In the genomic region with DNA sequence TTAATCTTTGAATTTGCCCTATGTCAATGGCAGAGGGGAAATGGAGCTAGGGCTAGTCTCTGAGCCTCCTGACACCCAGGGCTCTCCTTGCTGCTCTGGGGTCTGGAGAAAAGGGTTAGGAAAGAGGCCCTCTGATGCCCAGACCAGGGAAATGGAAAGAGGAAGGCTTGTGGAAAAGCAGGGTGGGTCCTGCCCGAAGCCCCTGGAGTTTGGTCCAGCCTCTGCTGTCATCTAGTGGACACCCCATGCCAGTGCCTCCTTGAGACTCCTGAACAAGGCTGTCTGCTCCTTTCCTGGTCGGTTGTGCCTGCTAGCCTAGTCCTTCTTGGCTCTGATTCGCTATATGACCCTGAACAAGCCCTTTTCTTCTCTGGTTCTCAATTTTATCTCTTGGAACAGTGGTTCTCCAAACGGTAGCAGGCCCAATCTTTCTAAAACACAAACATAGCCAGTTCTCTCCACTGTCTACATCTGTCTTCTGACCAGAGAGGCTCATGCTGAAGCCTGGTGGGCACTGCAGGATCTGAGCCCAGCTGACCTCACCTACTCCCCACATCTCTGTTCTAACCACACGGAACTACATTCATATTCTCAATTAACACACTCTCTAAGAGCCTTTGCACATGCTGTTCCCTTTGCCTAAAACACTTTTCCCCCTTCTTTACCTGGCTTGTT, we compare ENCODE assay signal across 8 cellular contexts. TPM values are rescaled to one million over a fixed set of nuclear protein-coding genes. Genes with fewer than 3 reads are reported as not detected.
DNase-seq lines count a peak whose midpoint lies in the region; ATAC-seq, FAIRE-seq and TF ChIP-seq lines count a peak whose summit lies in the region.

No MANE protein-coding gene starts in this region.

- peak; percentile 85 for FAIRE-seq in K562 (lab: Jason Lieb, UNC)

- no peak overlapping the region for H3K4me3 ChIP-seq in DND-41 (ENCODE audit: low read depth in 1 of 2, low read length in 2 of 2)
- no peak overlapping the region for H3K4me3 ChIP-seq in Loucy (ENCODE audit: low read length, poor library complexity, severe bottlenecking)
- H3K4me3 ChIP-seq in K562: no peak overlapping the region

- TF ChIP-seq CTCF in DND-41 (IDR thresholded peaks at IDR 0.05; ENCODE audit: borderline replicate concordance, extremely low read depth, low read length, poor library complexity, severe bottlenecking): peak; percentile 77
- peak; percentile 90 for TF ChIP-seq CTCF in Loucy (conservative IDR thresholded peaks at IDR 0.05; ENCODE audit: low read length)
- peak; percentile 82 to 94 (median 92) for TF ChIP-seq CTCF in K562 (IDR thresholded peaks at IDR 0.05 in 2 of 3, conservative IDR thresholded peaks at IDR 0.05 in 1 of 3; ENCODE audit: insufficient read depth in 2 of 3, low read depth in 1 of 3, low read length in 3 of 3)

- ATAC-seq in DND-41 (ENCODE audit: insufficient read depth, low read depth) (peak; percentile 83), K562 (peak; percentile 98), GM21423 (IDR thresholded peaks at IDR 0.05; ENCODE audit: unreplicated experiment) (no peak), GM21717 (IDR thresholded peaks at IDR 0.05; ENCODE audit: unreplicated experiment) (no peak)

- no peaks in the 10 kb centered on the region for H4K20me1 ChIP-seq in DND-41 (ENCODE audit: insufficient read depth, low read length)
- no peaks in the 10 kb centered on the region for H4K20me1 ChIP-seq in Loucy (ENCODE audit: insufficient read depth, low read length, poor library complexity, severe bottlenecking)
- no peaks in the 10 kb centered on the region for H4K20me1 ChIP-seq in K562 (replicated peaks; ENCODE audit: control insufficient read depth, insufficient read depth, low read length)

- H3K36me3 ChIP-seq in DND-41 (ENCODE audit: insufficient read depth, low read length) (no peaks in the 10 kb centered on the region), Loucy (ENCODE audit: insufficient read depth, low read length) (no peaks in the 10 kb centered on the region), K562 (ENCODE audit: control insufficient read depth, insufficient read depth, low read length) (no peaks in the 10 kb centered on the region)

- no peak for TF ChIP-seq EP300 in K562 (IDR thresholded peaks at IDR 0.05; ENCODE audit: low read length)

- H3K27ac ChIP-seq in DND-41 (ENCODE audit: low read length) (no peak overlapping the region), K562 (ENCODE audit: extremely low read depth, low read depth, low read length) (no peak overlapping the region)

- POLR2A ChIA-PET in K562 (lab: Yijun Ruan, JAX): interaction anchor here (1.6 kb wide), 1 partner anchor 10 kb away, joined by 4 read pairs; no protein-coding TSS in a partner anchor

- peaks cover 3% of the 10 kb centered on the region for H3K9me3 ChIP-seq in DND-41 (ENCODE audit: insufficient read depth, low read length, severe bottlenecking)
- H3K9me3 ChIP-seq in Loucy (ENCODE audit: insufficient read depth, low read depth, low read length): no peaks in the 10 kb centered on the region
- no peaks in the 10 kb centered on the region for H3K9me3 ChIP-seq in K562 (replicated peaks; ENCODE audit: control insufficient read depth, insufficient read depth, low read depth, low read length)

- in situ Hi-C loops in K562 (cut with MboI): no loop called here

- H3K79me2 ChIP-seq in DND-41 (ENCODE audit: insufficient read depth, low read length) (no peaks in the 10 kb centered on the region), Loucy (ENCODE audit: insufficient read depth, low read length) (no peaks in the 10 kb centered on the region), K562 (ENCODE audit: control insufficient read depth, insufficient read depth, low read length) (no peaks in the 10 kb centered on the region)

- H3K9ac ChIP-seq in DND-41 (ENCODE audit: low read depth, low read length) (no peak overlapping the region), Loucy (ENCODE audit: low read depth, low read length, poor library complexity, severe bottlenecking) (no peak overlapping the region), K562 (ENCODE audit: insufficient read depth in 1 of 2, low read depth in 2 of 2, low read length in 2 of 2) (no peak overlapping the region)

- H3F3A ChIP-seq in Loucy (ENCODE audit: low read depth): no peaks in the 10 kb centered on the region

- CTCF ChIA-PET in K562 (lab: Yijun Ruan, JAX; ENCODE audit: low intra/inter-chr PET ratio): interaction anchor here (0.6 to 1.7 kb wide), 7 partner anchors 41 to 386 kb away, joined by 3 to 18 read pairs (median 4); a partner anchor contains a TSS

- no peaks in the 10 kb centered on the region for H3K9me1 ChIP-seq in K562 (ENCODE audit: control insufficient read depth, insufficient read depth, low read length)

- DNase-seq in DND-41 (peak; percentile 46), RPMI7951 (ENCODE audit: low read depth) (peak; percentile 64), K562 (ENCODE audit: extremely low read depth in 1 of 4, low spot score in 3 of 4) (peak; percentile 48 to 76 (median 61)), hippocampal formation (lab: John Stamatoyannopoulos, UW) (peak; percentile 53 to 64), renal cortical epithelial cell (ENCODE audit: low read depth) (peak; percentile 60)

- H3K27me3 ChIP-seq in DND-41 (ENCODE audit: insufficient read depth, low read length, poor library complexity): peaks cover 3% of the 10 kb centered on the region
- no peaks in the 10 kb centered on the region for H3K27me3 ChIP-seq in Loucy (ENCODE audit: insufficient read depth, low read length, poor library complexity, severe bottlenecking)
- no peaks in the 10 kb centered on the region for H3K27me3 ChIP-seq in K562 (ENCODE audit: control insufficient read depth in 2 of 2, insufficient read depth in 2 of 2, low read length in 2 of 2)

- no peak overlapping the region for H3K4me2 ChIP-seq in DND-41 (ENCODE audit: insufficient read depth, low read length)
- peak overlapping the region; percentile 22 for H3K4me2 ChIP-seq in Loucy (ENCODE audit: low read depth, low read length, poor library complexity, severe bottlenecking)
- no peak overlapping the region for H3K4me2 ChIP-seq in K562 (ENCODE audit: insufficient read depth, low read length)

- H3K4me1 ChIP-seq in DND-41 (ENCODE audit: insufficient read depth, low read length): no peaks in the 10 kb centered on the region
- no peaks in the 10 kb centered on the region for H3K4me1 ChIP-seq in Loucy (ENCODE audit: insufficient read depth, low read length, poor library complexity, severe bottlenecking)
- H3K4me1 ChIP-seq in K562 (replicated peaks in 1 of 2; ENCODE audit: control insufficient read depth in 2 of 2, insufficient read depth in 2 of 2, low read length in 2 of 2): no peaks in the 10 kb centered on the region

- WGBS in K562 (ENCODE audit: insufficient coverage, low coverage, missing lambda C conversion rate): 0% methylated on average over 3 of the region's 5 CpGs

- no peaks in the 10 kb centered on the region for H3K9me2 ChIP-seq in Loucy (replicated peaks; ENCODE audit: low read depth, low read length)

- no TSS peak for BruUV-seq in K562 (replicated peaks; lab: Mats Ljungman, UMichigan)

- H2AFZ ChIP-seq in DND-41 (ENCODE audit: low read depth, low read length): no peak overlapping the region
- peak overlapping the region; percentile 94 for H2AFZ ChIP-seq in Loucy (ENCODE audit: low read length)
- H2AFZ ChIP-seq in K562 (ENCODE audit: low read depth, low read length): 0 out of 2 replicates have a peak overlapping the region, but pooled peaks have one; percentile 49

- TF ChIP-seq RAD21 in K562 (CRISPR knock-in tag; conservative IDR thresholded peaks at IDR 0.05 in 1 of 2, IDR thresholded peaks at IDR 0.05 in 1 of 2): peak; percentile 89 to 93

- TF ChIP-seq POLR2A in K562 (conservative IDR thresholded peaks at IDR 0.05): no peak

- intact Hi-C loops in K562 (cut with micrococcal nuclease): loop anchor here (1.0 to 2.0 kb wide), 3 partner anchors 42 to 82 kb away; a partner anchor contains a TSS

RNA-seq across cellular contexts. Expression of a gene that starts 8.8 kb away (rescaled TPM):
- total RNA-seq in RPMI7951 (2014; rRNA removed; shearing (Covaris generic)): 0.12 TPM in 1 of 2 replicates, not detected in the other
- total RNA-seq in K562 (2011; cell fraction: chromatin; rRNA removed; ENCODE audit: low replicate concordance): 1.2 and 3.3 TPM in 2 replicates
- 3.2 and 3.5 TPM in 2 replicates for total RNA-seq in K562 (2011; cell fraction: nucleolus; rRNA removed)
- total RNA-seq in K562 (2011; cell fraction: nucleoplasm; rRNA removed): 1.9 TPM in 2 replicates
- total RNA-seq in K562 (2014; rRNA removed): 0.53 and 0.68 TPM in 2 replicates
- total RNA-seq in K562 (2014; rRNA removed; fragmentation: Illumina TruSeq; extraction: Trizol): 0.22 and 0.36 TPM in 2 replicates
- total RNA-seq in K562 (2015; rRNA removed; fragmentation: Illumina TruSeq; extraction: Trizol): 0.76 and 1.1 TPM in 2 replicates
- 0.64 and 0.98 TPM in 2 replicates for total RNA-seq in K562 (2021)
- 1.4 and 5.4 TPM in 2 replicates for polyA plus RNA-seq in K562 (2011; rRNA removed)
- polyA plus RNA-seq in K562 (2011; cell fraction: cytosol; rRNA removed): 1.7 and 4.2 TPM in 2 replicates
- 5.9 and 19.6 TPM in 2 replicates for polyA plus RNA-seq in K562 (2011; cell fraction: nucleus; rRNA removed)
- polyA plus RNA-seq in K562 (2012): 0.57 and 1.5 TPM in 2 replicates
- 0.48 and 0.78 TPM in 2 replicates for polyA plus RNA-seq in K562 (2014; fragmentation: Illumina TruSeq; extraction: Trizol)
- polyA plus RNA-seq in K562 (2014; fragmentation: Nextera tagmentation; extraction: Ambion mirVana): under 1 TPM; 0.18 to 0.20 TPM
- polyA plus RNA-seq in K562 (2014; rRNA removed): 0.77 and 1.2 TPM in 2 replicates
- 0.53 and 1.6 TPM in 2 replicates for polyA minus RNA-seq in K562 (2011; rRNA and poly(A)+ RNA removed)
- polyA minus RNA-seq in K562 (2011; cell fraction: cytosol; rRNA and poly(A)+ RNA removed): 0.86 and 3.0 TPM in 2 replicates
- 1.1 and 4.9 TPM in 2 replicates for polyA minus RNA-seq in K562 (2011; cell fraction: nucleus; rRNA and poly(A)+ RNA removed)
- not detected in 2 replicates for total RNA-seq in renal cortical epithelial cell

RNA-seq across cellular contexts. Expression of a gene that starts 10.9 kb away (rescaled TPM):
- total RNA-seq in RPMI7951 (2014; rRNA removed; shearing (Covaris generic)): 17.3 and 19.6 TPM in 2 replicates
- total RNA-seq in K562 (2011; cell fraction: chromatin; rRNA removed; ENCODE audit: low replicate concordance): 16.7 and 17.6 TPM in 2 replicates
- total RNA-seq in K562 (2011; cell fraction: nucleolus; rRNA removed): 11.6 and 13.5 TPM in 2 replicates
- total RNA-seq in K562 (2011; cell fraction: nucleoplasm; rRNA removed): 13.2 and 14.4 TPM in 2 replicates
- total RNA-seq in K562 (2014; rRNA removed) (6.5 and 8.4 TPM in 2 replicates), K562 (2014; rRNA removed; fragmentation: Illumina TruSeq; extraction: Trizol) (9.3 and 9.5 TPM in 2 replicates), K562 (2015; rRNA removed; fragmentation: Illumina TruSeq; extraction: Trizol) (10.8 and 12.5 TPM in 2 replicates), K562 (2021) (11.1 and 11.8 TPM in 2 replicates), renal cortical epithelial cell (45.0 and 50.9 TPM in 2 replicates)
- polyA plus RNA-seq in K562 (2011; rRNA removed) (17.6 and 18.3 TPM in 2 replicates), K562 (2014; fragmentation: Illumina TruSeq; extraction: Trizol) (14.2 and 17.1 TPM in 2 replicates), K562 (2014; fragmentation: Nextera tagmentation; extraction: Ambion mirVana) (1 to 10 TPM; 6.7 to 9.3 TPM), K562 (2014; rRNA removed) (15.2 and 15.5 TPM in 2 replicates)
- polyA plus RNA-seq in K562 (2011; cell fraction: cytosol; rRNA removed): 12.6 and 14.4 TPM in 2 replicates
- 22.5 and 24.9 TPM in 2 replicates for polyA plus RNA-seq in K562 (2011; cell fraction: nucleus; rRNA removed)
- polyA plus RNA-seq in K562 (2012): 10.8 and 23.1 TPM in 2 replicates
- 7.0 and 9.9 TPM in 2 replicates for polyA minus RNA-seq in K562 (2011; rRNA and poly(A)+ RNA removed)
- 3.9 and 4.7 TPM in 2 replicates for polyA minus RNA-seq in K562 (2011; cell fraction: cytosol; rRNA and poly(A)+ RNA removed)
- 4.6 and 5.1 TPM in 2 replicates for polyA minus RNA-seq in K562 (2011; cell fraction: nucleus; rRNA and poly(A)+ RNA removed)

RNA-seq across cellular contexts. Expression of a gene that starts 26.3 kb away (rescaled TPM):
- total RNA-seq in RPMI7951 (2014; rRNA removed; shearing (Covaris generic)): 0.12 and 0.29 TPM in 2 replicates
- 1.5 and 3.2 TPM in 2 replicates for total RNA-seq in K562 (2011; cell fraction: chromatin; rRNA removed; ENCODE audit: low replicate concordance)
- total RNA-seq in K562 (2011; cell fraction: nucleolus; rRNA removed): 1.2 and 3.2 TPM in 2 replicates
- 2.4 and 2.7 TPM in 2 replicates for total RNA-seq in K562 (2011; cell fraction: nucleoplasm; rRNA removed)
- total RNA-seq in K562 (2014; rRNA removed) (5.9 and 6.4 TPM in 2 replicates), K562 (2014; rRNA removed; fragmentation: Illumina TruSeq; extraction: Trizol) (1.9 and 2.7 TPM in 2 replicates), K562 (2015; rRNA removed; fragmentation: Illumina TruSeq; extraction: Trizol) (5.8 and 6.7 TPM in 2 replicates), K562 (2021) (6.3 and 7.0 TPM in 2 replicates), renal cortical epithelial cell (0.87 and 4.0 TPM in 2 replicates)
- polyA plus RNA-seq in K562 (2011; rRNA removed) (1.6 and 21.8 TPM in 2 replicates), K562 (2014; fragmentation: Illumina TruSeq; extraction: Trizol) (4.8 and 5.4 TPM in 2 replicates), K562 (2014; fragmentation: Nextera tagmentation; extraction: Ambion mirVana) (under 1 TPM; 0.10 to 0.78 TPM), K562 (2014; rRNA removed) (5.4 and 6.0 TPM in 2 replicates)
- polyA plus RNA-seq in K562 (2011; cell fraction: cytosol; rRNA removed): 4.8 and 29.8 TPM in 2 replicates
- 4.7 and 21.8 TPM in 2 replicates for polyA plus RNA-seq in K562 (2011; cell fraction: nucleus; rRNA removed)
- 6.0 and 10.4 TPM in 2 replicates for polyA plus RNA-seq in K562 (2012)
- 1.2 and 7.5 TPM in 2 replicates for polyA minus RNA-seq in K562 (2011; rRNA and poly(A)+ RNA removed)
- 1.4 and 21.9 TPM in 2 replicates for polyA minus RNA-seq in K562 (2011; cell fraction: cytosol; rRNA and poly(A)+ RNA removed)
- 0.81 and 6.4 TPM in 2 replicates for polyA minus RNA-seq in K562 (2011; cell fraction: nucleus; rRNA and poly(A)+ RNA removed)

RNA-seq across cellular contexts. Expression of a gene that starts 41.7 kb away (rescaled TPM):
- total RNA-seq in RPMI7951 (2014; rRNA removed; shearing (Covaris generic)): 26.2 and 28.1 TPM in 2 replicates
- 7.3 and 13.3 TPM in 2 replicates for total RNA-seq in K562 (2011; cell fraction: chromatin; rRNA removed; ENCODE audit: low replicate concordance)
- total RNA-seq in K562 (2011; cell fraction: nucleolus; rRNA removed): 15.5 and 16.3 TPM in 2 replicates
- total RNA-seq in K562 (2011; cell fraction: nucleoplasm; rRNA removed): 10.6 and 15.3 TPM in 2 replicates
- 6.9 and 10.8 TPM in 2 replicates for total RNA-seq in K562 (2014; rRNA removed)
- 1.2 and 1.8 TPM in 2 replicates for total RNA-seq in K562 (2014; rRNA removed; fragmentation: Illumina TruSeq; extraction: Trizol)
- total RNA-seq in K562 (2015; rRNA removed; fragmentation: Illumina TruSeq; extraction: Trizol): 3.7 and 4.1 TPM in 2 replicates
- total RNA-seq in K562 (2021): 8.5 and 10.9 TPM in 2 replicates
- 4.2 and 7.1 TPM in 2 replicates for polyA plus RNA-seq in K562 (2011; rRNA removed)
- 19.5 and 31.1 TPM in 2 replicates for polyA plus RNA-seq in K562 (2011; cell fraction: cytosol; rRNA removed)
- polyA plus RNA-seq in K562 (2011; cell fraction: nucleus; rRNA removed): 11.9 and 13.4 TPM in 2 replicates
- 6.7 and 19.8 TPM in 2 replicates for polyA plus RNA-seq in K562 (2012)
- 2.8 and 5.8 TPM in 2 replicates for polyA plus RNA-seq in K562 (2014; fragmentation: Illumina TruSeq; extraction: Trizol)
- 1 to 10 TPM; 1.2 to 2.9 TPM for polyA plus RNA-seq in K562 (2014; fragmentation: Nextera tagmentation; extraction: Ambion mirVana)
- 10.0 and 10.6 TPM in 2 replicates for polyA plus RNA-seq in K562 (2014; rRNA removed)
- polyA minus RNA-seq in K562 (2011; rRNA and poly(A)+ RNA removed): 1.7 and 2.3 TPM in 2 replicates
- 5.2 TPM in 1 of 2 replicates, not detected in the other for polyA minus RNA-seq in K562 (2011; cell fraction: cytosol; rRNA and poly(A)+ RNA removed)
- 5.5 and 9.0 TPM in 2 replicates for polyA minus RNA-seq in K562 (2011; cell fraction: nucleus; rRNA and poly(A)+ RNA removed)
- total RNA-seq in renal cortical epithelial cell: 57.9 and 131 TPM in 2 replicates

Comparison
In these comparisons a context has a peak if more than half of its experiments do, and no peak if none do; other contexts are left out.
1. ATAC-seq: peak in DND-41 (single experiment) and K562 (single experiment); none in GM21423 (single experiment) and GM21717 (single experiment).
2. Peak in every context shown above with its lines, with median percentiles within 50 percentile points of each other: DNase-seq and CTCF ChIP-seq.